ENCODE assay signal across 1 cellular context in the genomic region with DNA sequence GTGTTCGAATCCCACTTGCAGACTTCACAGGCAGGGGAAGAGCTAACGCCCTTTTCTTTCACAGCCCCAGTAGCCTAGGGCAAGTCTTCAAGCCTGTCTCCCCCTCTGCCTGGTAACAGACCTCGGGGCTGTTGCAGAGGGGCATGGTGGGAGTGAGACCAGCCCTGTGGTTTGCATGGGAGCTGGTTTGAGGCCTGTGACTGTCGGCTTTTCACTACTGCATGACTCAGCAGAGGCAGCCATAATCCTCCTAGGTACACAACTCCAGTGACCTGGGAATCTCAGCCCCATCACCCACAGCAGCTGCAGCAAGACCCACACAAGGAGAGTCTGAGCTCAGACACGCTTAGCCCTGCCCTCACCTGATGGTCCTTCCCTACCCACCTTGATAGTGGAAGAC.
TF ChIP-seq lines count a peak whose summit lies in the region.

No MANE protein-coding gene starts in this region.

TF ChIP-seq in H1, 55 proteins besides CTCF, POLR2A, EP300 and RAD21:
- TF ChIP-seq NANOG (IDR thresholded peaks at IDR 0.05; ENCODE audit: insufficient read depth, low read depth, low read length, poor library complexity, severe bottlenecking), result no peak
- TF ChIP-seq CREB1 (IDR thresholded peaks at IDR 0.05), result no peak
- TF ChIP-seq EZH2 (IDR thresholded peaks at IDR 0.05; ENCODE audit: low read depth, low read length, severe bottlenecking), result no peak
- no peak for TF ChIP-seq HDAC2 (IDR thresholded peaks at IDR 0.05; ENCODE audit: borderline replicate concordance in 1 of 2, low read depth in 2 of 2, low read length in 2 of 2)
- TF ChIP-seq HDAC6 (IDR thresholded peaks at IDR 0.05; ENCODE audit: low read depth, low read length), result no peak
- TF ChIP-seq SUZ12 (IDR thresholded peaks at IDR 0.05; ENCODE audit: low read length), result no peak
- no peak for TF ChIP-seq CTBP2 (IDR thresholded peaks at IDR 0.05; ENCODE audit: borderline replicate concordance, insufficient read depth, insufficient read length, low read length)
- TF ChIP-seq CEBPB (IDR thresholded peaks at IDR 0.05; ENCODE audit: low read depth, low read length), result no peak
